11 cellular contexts compared by ENCODE assay signal in genomic region chr2:184004289-184004944, GRCh38.
A peak's percentile ranks its signal among the peaks of the same experiment; 100 is the strongest.
DNase-seq lines count a peak whose midpoint lies in the region; ATAC-seq and TF ChIP-seq lines count a peak whose summit lies in the region.
"Had no signal": no experiment of that assay in that cellular context is flagged by ENCODE, and none has a peak within 500 bp of the region (broad histone marks: within the 10 kb centered on the region; RNA-seq: fewer than 3 reads in every experiment).

No MANE protein-coding gene starts in this region.

- peak; percentile 51 for DNase-seq in GM12864 (ENCODE audit: low read depth)
- peak; percentile 17 for DNase-seq in astrocyte of the hippocampus (ENCODE audit: low read depth, low spot score)
- no peak for DNase-seq in Kasumi-1 (lab: John Stamatoyannopoulos, UW)
- DNase-seq in lower leg skin (ENCODE audit: low spot score in 2 of 2) = no peak
- DNase-seq in T-helper 9 cell = no peak
- DNase-seq in effector CD4-positive, alpha-beta T cell = no peak
- DNase-seq: NCI-H1930, tibial artery had no signal

- no peak for TF ChIP-seq POLR2A in lower leg skin (IDR thresholded peaks at IDR 0.05)

- WGBS in lower leg skin, 2 donors = 41 to 49% methylated on average over 1 of the region's 1 CpG

- TF ChIP-seq CTCF in GM12864 (IDR thresholded peaks at IDR 0.05; ENCODE audit: low read depth, low read length, missing control alignments) (no peak), lower leg skin (IDR thresholded peaks at IDR 0.05) (no peak)

- ATAC-seq in GM19467 (IDR thresholded peaks at IDR 0.05; ENCODE audit: unreplicated experiment) (peak; percentile 80), HG03095 (IDR thresholded peaks at IDR 0.05; ENCODE audit: unreplicated experiment) (peak; percentile 93)

- no peak overlapping the region for H3K4me3 ChIP-seq in GM12864 (ENCODE audit: low read depth, low read length)
- no peak overlapping the region for H3K4me3 ChIP-seq in lower leg skin (ENCODE audit: low read depth, poor library complexity, severe bottlenecking)
- H3K4me3 ChIP-seq: BLaER1, tibial artery had no signal

- intact Hi-C loops in lower leg skin (cut with DNase I; ENCODE audit: low total_unique reads) = no loop called here

Comparison
In these comparisons a context has a peak if more than half of its experiments do, and no peak if none do; other contexts are left out.
1. DNase-seq: peak in GM12864 (single experiment) and astrocyte of the hippocampus (single experiment); none in Kasumi-1 (0 of 2), lower leg skin (0 of 2), T-helper 9 cell (single experiment) and effector CD4-positive, alpha-beta T cell (single experiment).